1 cellular context compared by ENCODE assay signal in genomic region chr18:62452280-62452824, GRCh38.
TF ChIP-seq lines count a peak whose summit lies in the region.

No MANE protein-coding gene starts in this region.

TF ChIP-seq in GM23338, 12 proteins besides CTCF, POLR2A, EP300 and RAD21:
- no peak for TF ChIP-seq ZNF462 (CRISPR knock-in tag; IDR thresholded peaks at IDR 0.05)
- TF ChIP-seq ZNF114 (CRISPR knock-in tag; IDR thresholded peaks at IDR 0.05), result no peak
